In the genomic region with DNA sequence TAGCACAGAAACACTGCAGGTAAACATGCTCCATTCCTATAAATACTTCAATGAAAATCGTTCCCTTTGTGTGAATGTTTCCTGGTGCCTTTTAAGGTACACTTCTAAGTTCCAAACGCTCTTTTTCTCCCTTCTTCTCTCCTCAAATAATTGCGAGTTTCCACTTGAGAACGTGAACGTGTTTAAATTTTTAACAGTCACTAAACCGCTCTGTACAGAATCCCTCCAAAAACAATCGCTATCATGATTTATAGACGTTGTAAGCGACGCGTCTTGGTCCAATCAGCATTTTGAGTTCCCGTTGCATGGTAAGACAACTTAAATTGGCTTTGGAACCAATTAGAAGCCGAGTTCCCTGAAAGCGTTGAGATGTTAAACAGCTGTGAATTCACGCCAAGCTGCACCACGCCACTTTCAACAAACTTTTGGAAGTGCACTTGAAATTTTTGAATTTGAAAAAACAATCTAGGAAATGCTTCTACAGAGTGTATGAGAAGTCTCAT, we compare ENCODE assay signal across 8 cellular contexts. TPM values are rescaled to one million over a fixed set of nuclear protein-coding genes. Genes with fewer than 3 reads are reported as not detected.
DNase-seq lines count a peak whose midpoint lies in the region; ATAC-seq, FAIRE-seq and TF ChIP-seq lines count a peak whose summit lies in the region.

No MANE protein-coding gene starts in this region.

- peak; percentile 74 for FAIRE-seq in astrocyte (lab: Jason Lieb, UNC)

- no peaks in the 10 kb centered on the region for H3K79me2 ChIP-seq in astrocyte (ENCODE audit: insufficient read depth, low read length)

- no peak for ATAC-seq in HG02571 (IDR thresholded peaks at IDR 0.05; ENCODE audit: unreplicated experiment)
- no peak for ATAC-seq in GM21390 (IDR thresholded peaks at IDR 0.05; ENCODE audit: unreplicated experiment)

- H2AFZ ChIP-seq in astrocyte (ENCODE audit: low read depth, low read length): peak overlapping the region; percentile 78

- H3K27ac Mint-ChIP-seq in astrocyte (ENCODE audit: unreplicated experiment): peak overlapping the region; percentile 29

- H3K9me3 Mint-ChIP-seq in astrocyte (ENCODE audit: unreplicated experiment): no peaks in the 10 kb centered on the region

- no peaks in the 10 kb centered on the region for H3K27me3 Mint-ChIP-seq in astrocyte (ENCODE audit: low read depth, unreplicated experiment)

- DNase-seq in DMS53 (lab: John Stamatoyannopoulos, UW) (peak; percentile 75), HUDEP-2 (lab: John Stamatoyannopoulos, UW; ENCODE audit: unreplicated experiment in 76 of 76) (peak in 44 of 76 experiments; percentile 3 to 69 (median 36)), NT2/D1 (ENCODE audit: low read depth, low spot score) (no peak), astrocyte (ENCODE audit: low read depth) (peak; percentile 61)

- H3K4me3 Mint-ChIP-seq in astrocyte (ENCODE audit: unreplicated experiment): peak overlapping the region; percentile 96

- no peaks in the 10 kb centered on the region for H3K36me3 Mint-ChIP-seq in astrocyte (ENCODE audit: low read depth, unreplicated experiment)

- H3K36me3 ChIP-seq in NT2/D1 (ENCODE audit: insufficient read depth, insufficient read length, low read length): no peaks in the 10 kb centered on the region
- H3K36me3 ChIP-seq in astrocyte (ENCODE audit: insufficient read depth, low read length): no peaks in the 10 kb centered on the region
- H3K36me3 ChIP-seq in iPS-15b (ENCODE audit: control insufficient read depth, insufficient read depth, low read length): no peaks in the 10 kb centered on the region
- H3K36me3 ChIP-seq in skeletal muscle satellite cell (ENCODE audit: insufficient read depth, low read length): no peaks in the 10 kb centered on the region

- H3K9me3 ChIP-seq in NT2/D1 (ENCODE audit: insufficient read depth, low read length) (no peaks in the 10 kb centered on the region), astrocyte (ENCODE audit: insufficient read depth, low read depth, low read length) (no peaks in the 10 kb centered on the region), iPS-15b (ENCODE audit: control insufficient read depth, insufficient read depth, low read length) (no peaks in the 10 kb centered on the region), skeletal muscle satellite cell (replicated peaks; ENCODE audit: low read length) (no peaks in the 10 kb centered on the region)

- H3K4me2 ChIP-seq in astrocyte (ENCODE audit: low read length) (peak overlapping the region; percentile 92), skeletal muscle satellite cell (ENCODE audit: low read length) (peak overlapping the region; percentile 92)

- TF ChIP-seq CTCF in astrocyte (IDR thresholded peaks at IDR 0.05; ENCODE audit: insufficient read depth, low read depth, low read length): no peak

- H3K4me3 ChIP-seq in NT2/D1 (ENCODE audit: insufficient read length, low read depth) (peak overlapping the region; percentile 51), astrocyte (ENCODE audit: insufficient read depth, low read depth, low read length) (peak overlapping the region; percentile 80), iPS-15b (ENCODE audit: low read depth, low read length) (peak overlapping the region; percentile 87), skeletal muscle satellite cell (ENCODE audit: low read length) (peak overlapping the region; percentile 80)

- no peak overlapping the region for H3K27ac ChIP-seq in astrocyte (ENCODE audit: low read depth, low read length)

- peak overlapping the region; percentile 53 for H3K9ac ChIP-seq in NT2/D1 (ENCODE audit: insufficient read length, low read depth)
- peak overlapping the region; percentile 73 for H3K9ac ChIP-seq in astrocyte (ENCODE audit: low read length)
- peak overlapping the region; percentile 56 for H3K9ac ChIP-seq in iPS-15b (ENCODE audit: low read depth, low read length)
- H3K9ac ChIP-seq in skeletal muscle satellite cell (ENCODE audit: low read depth, low read length): peak overlapping the region; percentile 85

- H3K27me3 ChIP-seq in NT2/D1 (ENCODE audit: insufficient read depth, insufficient read length): no peaks in the 10 kb centered on the region
- peaks cover 2% of the 10 kb centered on the region for H3K27me3 ChIP-seq in astrocyte (ENCODE audit: insufficient read depth, low read length)
- peaks cover 13% of the 10 kb centered on the region for H3K27me3 ChIP-seq in iPS-15b (ENCODE audit: control insufficient read depth, insufficient read depth, low read length)
- H3K27me3 ChIP-seq in skeletal muscle satellite cell (ENCODE audit: control insufficient read depth, insufficient read depth, low read length): no peaks in the 10 kb centered on the region

- no peaks in the 10 kb centered on the region for H3K4me1 Mint-ChIP-seq in astrocyte (ENCODE audit: low read depth, unreplicated experiment)

- no peaks in the 10 kb centered on the region for H4K20me1 ChIP-seq in astrocyte (ENCODE audit: insufficient read depth, low read length)

- H3K4me1 ChIP-seq in NT2/D1 (ENCODE audit: insufficient read depth, insufficient read length): no peaks in the 10 kb centered on the region
- H3K4me1 ChIP-seq in astrocyte (ENCODE audit: insufficient read depth, low read length): no peaks in the 10 kb centered on the region
- H3K4me1 ChIP-seq in iPS-15b (ENCODE audit: control insufficient read depth, insufficient read depth, low read length): no peaks in the 10 kb centered on the region
- no peaks in the 10 kb centered on the region for H3K4me1 ChIP-seq in skeletal muscle satellite cell (ENCODE audit: control insufficient read depth, insufficient read depth, low read length)

RNA-seq across cellular contexts. Expression of a gene that starts 12.6 kb away (rescaled TPM):
- total RNA-seq in astrocyte: not detected in 2 replicates
- not detected in 2 replicates for total RNA-seq in skeletal muscle satellite cell (2012; rRNA removed)
